In the genomic region with DNA sequence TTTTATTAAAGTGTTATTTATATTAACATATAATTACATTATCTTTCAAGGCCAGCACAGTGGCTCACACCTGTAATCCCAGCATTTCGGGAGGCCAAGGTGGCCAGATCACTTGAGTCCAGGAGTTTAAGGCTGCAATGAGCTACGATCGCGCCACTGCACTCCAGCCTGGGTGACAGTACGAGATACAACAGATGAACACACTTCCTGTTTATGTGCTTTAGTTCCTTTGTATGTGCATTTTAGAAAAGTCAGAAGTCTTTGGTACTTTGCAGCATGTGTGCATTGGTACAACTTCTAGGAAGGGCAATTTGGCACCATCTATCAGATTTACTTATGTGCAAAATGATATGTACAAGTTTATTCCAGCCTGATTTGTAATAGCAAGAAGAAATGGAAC, we compare ENCODE assay signal across 21 cellular contexts. TPM values are rescaled to one million over a fixed set of nuclear protein-coding genes. Genes with fewer than 3 reads are reported as not detected.
DNase-seq lines count a peak whose midpoint lies in the region; ATAC-seq and TF ChIP-seq lines count a peak whose summit lies in the region.
"Had no signal": no experiment of that assay in that cellular context is flagged by ENCODE, and none has a peak within 500 bp of the region (broad histone marks: within the 10 kb centered on the region; RNA-seq: fewer than 3 reads in every experiment).

No MANE protein-coding gene starts in this region.

- H3K9me3 Mint-ChIP-seq in activated CD4-positive, alpha-beta T cell treated with anti-CD3 and anti-CD28 coated beads for 36 hours (ENCODE audit: low read depth), result no peaks in the 10 kb centered on the region
- H3K9me3 Mint-ChIP-seq in CD4-positive, CD25-positive, alpha-beta regulatory T cell, result peaks cover 0 to 1% (median 0%) of the 10 kb centered on the region in 7 donors
- H3K9me3 Mint-ChIP-seq in CD8-positive, alpha-beta T cell, result no peaks in the 10 kb centered on the region
- H3K9me3 Mint-ChIP-seq in activated T-helper 17 cell treated with anti-CD3 and anti-CD28 coated beads, Interleukin-2, amount 50 U/mL, for 72 hours, result no peaks in the 10 kb centered on the region
- no peaks in the 10 kb centered on the region for H3K9me3 Mint-ChIP-seq in GM23338

- H3K4me3 ChIP-seq in CD4-positive, CD25-positive, alpha-beta regulatory T cell (ENCODE audit: low read depth, low read length), result peak overlapping the region; percentile 60
- H3K4me3 ChIP-seq in CD8-positive, alpha-beta T cell (ENCODE audit: low read depth, low read length), result no peak overlapping the region
- H3K4me3 ChIP-seq in GM23338, result no peak overlapping the region
- H3K4me3 ChIP-seq: BLaER1 treated with 17β-estradiol and CSF1 and Interleukin-3, amounts not matched to agents 10 nM and 100 nM; PC-9; SJCRH30 had no signal

- no peaks in the 10 kb centered on the region for H3K27me3 ChIP-seq in CD4-positive, CD25-positive, alpha-beta regulatory T cell (ENCODE audit: control insufficient read depth, insufficient read depth, low read length)
- no peaks in the 10 kb centered on the region for H3K27me3 ChIP-seq in CD8-positive, alpha-beta T cell (ENCODE audit: insufficient read depth, low read length)
- H3K27me3 ChIP-seq in GM23338 (ENCODE audit: insufficient read depth), result no peaks in the 10 kb centered on the region
- H3K27me3 ChIP-seq: BLaER1 treated with 17β-estradiol and CSF1 and Interleukin-3, amounts not matched to agents 10 nM and 100 nM; SJCRH30 had no signal

- no peak overlapping the region for H3K4me3 Mint-ChIP-seq in activated CD4-positive, alpha-beta T cell treated with anti-CD3 and anti-CD28 coated beads for 36 hours
- peak overlapping the region in 3 of 4 donors; percentile 53 to 77 (median 70) for H3K4me3 Mint-ChIP-seq in CD4-positive, CD25-positive, alpha-beta regulatory T cell
- H3K4me3 Mint-ChIP-seq in CD8-positive, alpha-beta T cell, result peak overlapping the region; percentile 27
- H3K4me3 Mint-ChIP-seq in activated T-helper 17 cell treated with anti-CD3 and anti-CD28 coated beads, Interleukin-2, amount 50 U/mL, for 72 hours, result peak overlapping the region; percentile 43
- H3K4me3 Mint-ChIP-seq in GM23338, result no peak overlapping the region

- H3K9me2 ChIP-seq in GM23338 (ENCODE audit: insufficient read depth), result no peaks in the 10 kb centered on the region

- POLR2A ChIA-PET in activated CD4-positive, alpha-beta T cell treated with anti-CD3 and anti-CD28 coated beads for 36 hours (lab: Charles Lee), result no interaction called here
- POLR2A ChIA-PET in CD8-positive, alpha-beta T cell (lab: Charles Lee), result no interaction called here

- H3F3A ChIP-seq in GM23338 (replicated peaks; ENCODE audit: low read depth), result no peaks in the 10 kb centered on the region

- H2AFZ ChIP-seq in GM23338, result no peak overlapping the region
- H2AFZ ChIP-seq: PC-9 had no signal

- no peaks in the 10 kb centered on the region for H3K79me2 ChIP-seq in GM23338 (replicated peaks; ENCODE audit: insufficient read depth)

- H3K36me3 Mint-ChIP-seq in activated CD4-positive, alpha-beta T cell treated with anti-CD3 and anti-CD28 coated beads for 36 hours (ENCODE audit: low read depth), result peaks cover 12% of the 10 kb centered on the region
- peaks cover 30% of the 10 kb centered on the region for H3K36me3 Mint-ChIP-seq in CD4-positive, CD25-positive, alpha-beta regulatory T cell
- H3K36me3 Mint-ChIP-seq in CD8-positive, alpha-beta T cell, result peaks cover 13% of the 10 kb centered on the region
- peaks cover 25% of the 10 kb centered on the region for H3K36me3 Mint-ChIP-seq in activated T-helper 17 cell treated with anti-CD3 and anti-CD28 coated beads, Interleukin-2, amount 50 U/mL, for 72 hours (ENCODE audit: low read depth)
- H3K36me3 Mint-ChIP-seq in GM23338 (ENCODE audit: low read depth), result no peaks in the 10 kb centered on the region

- H3K27ac ChIP-seq in CD4-positive, CD25-positive, alpha-beta regulatory T cell (ENCODE audit: insufficient read depth, low read length, poor library complexity, severe bottlenecking), result no peak overlapping the region
- no peak overlapping the region for H3K27ac ChIP-seq in CD8-positive, alpha-beta T cell (ENCODE audit: low read depth, low read length)
- H3K27ac ChIP-seq in GM23338 (ENCODE audit: low read depth), result no peak overlapping the region
- H3K27ac ChIP-seq: BLaER1 treated with 17β-estradiol and CSF1 and Interleukin-3, amounts not matched to agents 10 nM and 100 nM; PC-9; SJCRH30 had no signal

- intact Hi-C loops in activated CD4-positive, alpha-beta T cell treated with anti-CD3 and anti-CD28 coated beads for 36 hours (cut with DNase I, micrococcal nuclease), result no loop called here
- intact Hi-C loops in CD8-positive, alpha-beta T cell (cut with DNase I, micrococcal nuclease), result no loop called here

- peak; percentile 3 for DNase-seq in activated CD4-positive, alpha-beta T cell treated with anti-CD3 and anti-CD28 coated beads, Interleukin-2, amount 50 U/mL, for 1 hour
- no peak for DNase-seq in activated CD4-positive, alpha-beta T cell treated with anti-CD3 and anti-CD28 coated beads for 36 hours
- peak in 2 of 3 donors; percentile 29 to 41 for DNase-seq in CD4-positive, CD25-positive, alpha-beta regulatory T cell
- no peak for DNase-seq in CD8-positive, alpha-beta T cell
- no peak for DNase-seq in activated CD8-positive, alpha-beta memory T cell treated with anti-CD3 and anti-CD28 coated beads, Interleukin-2, amount 50 U/mL, for 48 hours
- DNase-seq in GM23338 (ENCODE audit: low spot score), result no peak
- DNase-seq: Calu3, DMS79 treated with DMSO at 0.1 percent for 48 hours, GF-D8, HCEC 1CT, KBM-7, NCI-H1417, NCI-H1694, NCI-H2029 treated with DMSO at 0.1 percent for 48 hours, NCI-H446 treated with DMSO at 0.1 percent for 48 hours, NCI-H526, PC-9, SJCRH30 had no signal

- CTCF ChIA-PET in activated CD4-positive, alpha-beta T cell treated with anti-CD3 and anti-CD28 coated beads for 36 hours (lab: Charles Lee), result interaction anchor here (2.0 kb wide), 1 partner anchor 9 kb away, joined by 5 read pairs; no protein-coding TSS in a partner anchor
- CTCF ChIA-PET in CD8-positive, alpha-beta T cell (lab: Charles Lee), result no interaction called here

- H3K27me3 Mint-ChIP-seq in activated CD4-positive, alpha-beta T cell treated with anti-CD3 and anti-CD28 coated beads for 36 hours, result no peaks in the 10 kb centered on the region
- no peaks in the 10 kb centered on the region for H3K27me3 Mint-ChIP-seq in CD4-positive, CD25-positive, alpha-beta regulatory T cell
- no peaks in the 10 kb centered on the region for H3K27me3 Mint-ChIP-seq in CD8-positive, alpha-beta T cell (ENCODE audit: low read depth)
- H3K27me3 Mint-ChIP-seq in activated T-helper 17 cell treated with anti-CD3 and anti-CD28 coated beads, Interleukin-2, amount 50 U/mL, for 72 hours, result no peaks in the 10 kb centered on the region
- H3K27me3 Mint-ChIP-seq in GM23338 (ENCODE audit: insufficient read depth, low read depth, poor library complexity), result peaks cover 2% of the 10 kb centered on the region

- no peaks in the 10 kb centered on the region for H3K9me3 ChIP-seq in CD4-positive, CD25-positive, alpha-beta regulatory T cell (ENCODE audit: control insufficient read depth in 2 of 2, low read length in 2 of 2)
- no peaks in the 10 kb centered on the region for H3K9me3 ChIP-seq in CD8-positive, alpha-beta T cell (ENCODE audit: low read length)
- H3K9me3 ChIP-seq: SJCRH30 had no signal

- no peaks in the 10 kb centered on the region for H3K36me3 ChIP-seq in CD4-positive, CD25-positive, alpha-beta regulatory T cell (ENCODE audit: control insufficient read depth, insufficient read depth, low read length)
- peaks cover 3% of the 10 kb centered on the region for H3K36me3 ChIP-seq in CD8-positive, alpha-beta T cell (ENCODE audit: insufficient read depth, low read length)
- H3K36me3 ChIP-seq in GM23338 (ENCODE audit: insufficient read depth), result no peaks in the 10 kb centered on the region
- H3K36me3 ChIP-seq: SJCRH30 had no signal

- ATAC-seq in activated CD4-positive, alpha-beta T cell treated with anti-CD3 and anti-CD28 coated beads for 36 hours, result no peak
- ATAC-seq in CD4-positive, CD25-positive, alpha-beta regulatory T cell (ENCODE audit: low read depth in 2 of 2), result peak; percentile 70 to 84
- ATAC-seq in CD8-positive, alpha-beta T cell, result no peak
- no peak for ATAC-seq in activated T-helper 17 cell treated with anti-CD3 and anti-CD28 coated beads, Interleukin-2, amount 50 U/mL, for 72 hours (replicated peaks)
- no peak for ATAC-seq in GM23338
- ATAC-seq: Right ventricle myocardium inferior had no signal

- H3K4me1 Mint-ChIP-seq in activated CD4-positive, alpha-beta T cell treated with anti-CD3 and anti-CD28 coated beads for 36 hours, result peaks cover 15% of the 10 kb centered on the region
- H3K4me1 Mint-ChIP-seq in CD4-positive, CD25-positive, alpha-beta regulatory T cell, result peaks cover 8 to 46% (median 19%) of the 10 kb centered on the region in 4 donors
- H3K4me1 Mint-ChIP-seq in CD8-positive, alpha-beta T cell (ENCODE audit: low read depth), result peaks cover 12% of the 10 kb centered on the region
- peaks cover 21% of the 10 kb centered on the region for H3K4me1 Mint-ChIP-seq in activated T-helper 17 cell treated with anti-CD3 and anti-CD28 coated beads, Interleukin-2, amount 50 U/mL, for 72 hours
- no peaks in the 10 kb centered on the region for H3K4me1 Mint-ChIP-seq in GM23338

- peaks cover 21% of the 10 kb centered on the region for H3K4me1 ChIP-seq in CD4-positive, CD25-positive, alpha-beta regulatory T cell (ENCODE audit: control insufficient read depth, insufficient read depth, low read length, poor library complexity, severe bottlenecking)
- peaks cover 6% of the 10 kb centered on the region for H3K4me1 ChIP-seq in CD8-positive, alpha-beta T cell (ENCODE audit: insufficient read depth, low read length)
- no peaks in the 10 kb centered on the region for H3K4me1 ChIP-seq in GM23338 (ENCODE audit: insufficient read depth)
- H3K4me1 ChIP-seq: SJCRH30 had no signal

- TF ChIP-seq CTCF in CD8-positive, alpha-beta T cell (IDR thresholded peaks at IDR 0.05), result no peak
- TF ChIP-seq CTCF in GM23338 (conservative IDR thresholded peaks at IDR 0.05; ENCODE audit: low read depth in 2 of 2), result no peak

- no peak overlapping the region for H3K27ac Mint-ChIP-seq in activated CD4-positive, alpha-beta T cell treated with anti-CD3 and anti-CD28 coated beads for 36 hours
- H3K27ac Mint-ChIP-seq in CD4-positive, CD25-positive, alpha-beta regulatory T cell, result peak overlapping the region; percentile 86 to 93 (median 91)
- H3K27ac Mint-ChIP-seq in CD8-positive, alpha-beta T cell, result peak overlapping the region; percentile 4
- peak overlapping the region; percentile 53 for H3K27ac Mint-ChIP-seq in activated T-helper 17 cell treated with anti-CD3 and anti-CD28 coated beads, Interleukin-2, amount 50 U/mL, for 72 hours
- H3K27ac Mint-ChIP-seq in GM23338, result no peak overlapping the region

- H4K20me1 ChIP-seq in GM23338 (replicated peaks; ENCODE audit: insufficient read depth), result no peaks in the 10 kb centered on the region; the same call in none of the 2 replicates
- H4K20me1 ChIP-seq: BLaER1 treated with 17β-estradiol and CSF1 and Interleukin-3, amounts not matched to agents 10 nM and 100 nM had no signal

- H3K4me2 ChIP-seq in GM23338, result no peak overlapping the region
- H3K4me2 ChIP-seq: BLaER1 treated with 17β-estradiol and CSF1 and Interleukin-3, amounts not matched to agents 10 nM and 100 nM; PC-9 had no signal

RNA-seq across cellular contexts. Expression of a gene that starts 13.3 kb away (rescaled TPM):
- 1 to 10 TPM; 3.6 to 4.1 TPM for total RNA-seq in activated CD4-positive, alpha-beta T cell treated with anti-CD3 and anti-CD28 coated beads for 36 hours
- total RNA-seq in CD4-positive, CD25-positive, alpha-beta regulatory T cell, result 3.3 TPM
- 1 to 10 TPM; 4.9 to 6.4 (median 5.9) TPM for polyA plus RNA-seq in CD4-positive, CD25-positive, alpha-beta regulatory T cell
- total RNA-seq in CD8-positive, alpha-beta T cell, result 1 to 10 TPM in 1 of 2 experiments, under 1 TPM in 1; 0.94 to 1.9 TPM
- total RNA-seq in activated T-helper 17 cell treated with anti-CD3 and anti-CD28 coated beads, Interleukin-2, amount 50 U/mL, for 72 hours, result 1 to 10 TPM; 3.4 to 6.6 TPM
- total RNA-seq in GM23338 (2014; rRNA removed; shearing (Covaris generic)), result 3.9 and 7.2 TPM in 2 replicates
- polyA plus RNA-seq in GM23338 (2016; fragmentation: Nextera tagmentation; extraction: Ambion mirVana), result 3.3 and 4.1 TPM in 2 replicates

Comparison
In these comparisons a context has a peak if more than half of its experiments do, and no peak if none do; other contexts are left out.
1. DNase-seq: peak in activated CD4-positive, alpha-beta T cell treated with anti-CD3 and anti-CD28 coated beads, Interleukin-2, amount 50 U/mL, for 1 hour (single experiment) and CD4-positive, CD25-positive, alpha-beta regulatory T cell (2 of 3); none in activated CD4-positive, alpha-beta T cell treated with anti-CD3 and anti-CD28 coated beads for 36 hours (single experiment), CD8-positive, alpha-beta T cell (0 of 7), activated CD8-positive, alpha-beta memory T cell treated with anti-CD3 and anti-CD28 coated beads, Interleukin-2, amount 50 U/mL, for 48 hours (single experiment) and GM23338 (single experiment).
2. ATAC-seq: peak in CD4-positive, CD25-positive, alpha-beta regulatory T cell (2 of 2); none in activated CD4-positive, alpha-beta T cell treated with anti-CD3 and anti-CD28 coated beads for 36 hours (single experiment), CD8-positive, alpha-beta T cell (single experiment), activated T-helper 17 cell treated with anti-CD3 and anti-CD28 coated beads, Interleukin-2, amount 50 U/mL, for 72 hours (single experiment) and GM23338 (single experiment).
3. H3K27ac Mint-ChIP-seq: peak in CD4-positive, CD25-positive, alpha-beta regulatory T cell (3 of 3), CD8-positive, alpha-beta T cell (single experiment) and activated T-helper 17 cell treated with anti-CD3 and anti-CD28 coated beads, Interleukin-2, amount 50 U/mL, for 72 hours (single experiment); none in activated CD4-positive, alpha-beta T cell treated with anti-CD3 and anti-CD28 coated beads for 36 hours (single experiment) and GM23338 (single experiment).
4. H3K4me3 Mint-ChIP-seq: peak in CD4-positive, CD25-positive, alpha-beta regulatory T cell (3 of 4), CD8-positive, alpha-beta T cell (single experiment) and activated T-helper 17 cell treated with anti-CD3 and anti-CD28 coated beads, Interleukin-2, amount 50 U/mL, for 72 hours (single experiment); none in activated CD4-positive, alpha-beta T cell treated with anti-CD3 and anti-CD28 coated beads for 36 hours (single experiment) and GM23338 (single experiment).